In genomic region chr12:26746315-26746714, GRCh38 we compare ENCODE assay signal across 11 cellular contexts.
DNase-seq lines count a peak whose midpoint lies in the region; ATAC-seq, FAIRE-seq and TF ChIP-seq lines count a peak whose summit lies in the region.
"Had no signal": no experiment of that assay in that cellular context is flagged by ENCODE, and none has a peak within 500 bp of the region (broad histone marks: within the 10 kb centered on the region; RNA-seq: fewer than 3 reads in every experiment).

No MANE protein-coding gene starts in this region.

- H3F3A ChIP-seq in OCI-LY1 (ENCODE audit: insufficient read depth, low read length): no peaks in the 10 kb centered on the region

- ATAC-seq in GM18870 (IDR thresholded peaks at IDR 0.05; ENCODE audit: unreplicated experiment): no peak
- no peak for ATAC-seq in HG03196 (IDR thresholded peaks at IDR 0.05; ENCODE audit: unreplicated experiment)

- no peaks in the 10 kb centered on the region for H3K9me3 ChIP-seq in OCI-LY1 (ENCODE audit: low read length)
- no peaks in the 10 kb centered on the region for H3K9me3 ChIP-seq in sigmoid colon

- no peaks in the 10 kb centered on the region for H4K20me1 ChIP-seq in OCI-LY1 (ENCODE audit: insufficient read depth, low read length)

- TF ChIP-seq CTCF in OCI-LY1 (IDR thresholded peaks at IDR 0.05; ENCODE audit: low read length) (no peak), sigmoid colon (IDR thresholded peaks at IDR 0.05) (no peak)

- H3K4me2 ChIP-seq in OCI-LY1 (ENCODE audit: low read length): peak overlapping the region; percentile 8; the same call in 1 of the 2 replicates

- TF ChIP-seq POLR2A in GM12891 (IDR thresholded peaks at IDR 0.05; ENCODE audit: low read depth, low read length) (no peak), sigmoid colon (IDR thresholded peaks at IDR 0.05) (no peak)

- peaks cover 16% of the 10 kb centered on the region for H3K4me1 ChIP-seq in OCI-LY1 (ENCODE audit: insufficient read depth, low read length, severe bottlenecking)
- peaks cover 0 to 87% (median 61%) of the 10 kb centered on the region in 4 donors for H3K4me1 ChIP-seq in sigmoid colon

- H2AFZ ChIP-seq in OCI-LY1 (ENCODE audit: low read length): no peak overlapping the region

- WGBS in sigmoid colon, 2 donors: 76 to 87% methylated on average over 3 of the region's 3 CpGs

- intact Hi-C loops in sigmoid colon (cut with DNase I): loop anchor here (5.0 to 10.0 kb wide), 2 partner anchors 41 to 448 kb away; no protein-coding TSS in a partner anchor

- H3K9ac ChIP-seq in OCI-LY1 (ENCODE audit: low read length): no peak overlapping the region

- peak; percentile 90 for FAIRE-seq in GM12891 (lab: Jason Lieb, UNC)

- H3K27me3 ChIP-seq in OCI-LY1 (ENCODE audit: insufficient read depth, low read length) (no peaks in the 10 kb centered on the region), sigmoid colon (no peaks in the 10 kb centered on the region)
- H3K27me3 ChIP-seq: cardiac muscle cell had no signal

- no peaks in the 10 kb centered on the region for H3K9me2 ChIP-seq in OCI-LY1 (ENCODE audit: low read depth, low read length)

- no peak for DNase-seq in GM12891 (ENCODE audit: insufficient read length, low spot score)
- DNase-seq in dermis blood vessel endothelial cell: peak; percentile 48
- no peak for DNase-seq in sigmoid colon
- no peak for DNase-seq in stimulated activated CD4-positive, alpha-beta T cell treated with anti-CD3 and anti-CD28 coated beads, Interleukin-4, amount 100 ng/mL, for 1 hour
- no peak for DNase-seq in NCI-H69 (lab: John Stamatoyannopoulos, UW)
- DNase-seq: NCI-H82, posterior cingulate gyrus had no signal

- no peak overlapping the region for H3K27ac ChIP-seq in OCI-LY1 (ENCODE audit: low read depth, low read length, poor library complexity, severe bottlenecking)
- peak overlapping the region in 3 of 4 donors; percentile 71 to 83 (median 78) for H3K27ac ChIP-seq in sigmoid colon
- H3K27ac ChIP-seq: cardiac muscle cell had no signal

- no peak for TF ChIP-seq EP300 in sigmoid colon (IDR thresholded peaks at IDR 0.05)

- H3K36me3 ChIP-seq in OCI-LY1 (ENCODE audit: insufficient read depth, low read length) (no peaks in the 10 kb centered on the region), sigmoid colon (no peaks in the 10 kb centered on the region)
- H3K36me3 ChIP-seq: cardiac muscle cell had no signal

- no peaks in the 10 kb centered on the region for H3K79me2 ChIP-seq in OCI-LY1 (ENCODE audit: insufficient read depth, low read length)

- H3K4me3 ChIP-seq in OCI-LY1 (ENCODE audit: low read depth, low read length, poor library complexity, severe bottlenecking): no peak overlapping the region
- no peak overlapping the region for H3K4me3 ChIP-seq in sigmoid colon
- H3K4me3 ChIP-seq: cardiac muscle cell had no signal

TF ChIP-seq in GM12891, 5 proteins besides CTCF, POLR2A, EP300 and RAD21:
- TF ChIP-seq SPI1 (IDR thresholded peaks at IDR 0.05; ENCODE audit: low read depth, low read length): no peak
- no peak for TF ChIP-seq PAX5 (IDR thresholded peaks at IDR 0.05; ENCODE audit: insufficient read depth, low read length, severe bottlenecking)
- no peak for TF ChIP-seq POU2F2 (IDR thresholded peaks at IDR 0.05; ENCODE audit: low read depth, low read length)
- TF ChIP-seq POLR2AphosphoS5 (IDR thresholded peaks at IDR 0.05; ENCODE audit: low read depth, low read length): no peak
- TF ChIP-seq TAF1 (IDR thresholded peaks at IDR 0.05; ENCODE audit: low read depth, low read length): no peak
TF ChIP-seq in GM12891: peak in this region for 0.
